Comparison of ENCODE assay signal across 9 cellular contexts in genomic region chr9:95772320-95773060, GRCh38.
DNase-seq lines count a peak whose midpoint lies in the region; ATAC-seq and TF ChIP-seq lines count a peak whose summit lies in the region.
"Had no signal": no experiment of that assay in that cellular context is flagged by ENCODE, and none has a peak within 500 bp of the region (broad histone marks: within the 10 kb centered on the region; RNA-seq: fewer than 3 reads in every experiment).

No MANE protein-coding gene starts in this region.

- no peak for ATAC-seq in HG03342 (IDR thresholded peaks at IDR 0.05; ENCODE audit: unreplicated experiment)
- no peak for ATAC-seq in HG03097 (IDR thresholded peaks at IDR 0.05; ENCODE audit: low FRiP score, unreplicated experiment)

- TF ChIP-seq CTCF in mesothelial cell of epicardium (IDR thresholded peaks at IDR 0.05; ENCODE audit: unreplicated experiment) (no peak), vagina (IDR thresholded peaks at IDR 0.05) (no peak)

- no peaks in the 10 kb centered on the region for H3K36me3 Mint-ChIP-seq in mesothelial cell of epicardium

- H3K36me3 ChIP-seq in vagina = no peaks in the 10 kb centered on the region

- H3K9me3 Mint-ChIP-seq in mesothelial cell of epicardium = no peaks in the 10 kb centered on the region

- H3K27me3 ChIP-seq in vagina = no peaks in the 10 kb centered on the region

- no peak for TF ChIP-seq POLR2A in vagina (IDR thresholded peaks at IDR 0.05)

- peak overlapping the region; percentile 0 for H3K4me3 Mint-ChIP-seq in mesothelial cell of epicardium

- H3K4me3 ChIP-seq in vagina = peak overlapping the region; percentile 7 to 25

- peak; percentile 23 for DNase-seq in activated T-cell treated with anti-CD3 and anti-CD28 coated beads, Interleukin-2, amount 50 U/mL, for 1 hour
- DNase-seq in activated T-cell treated with anti-CD3 and anti-CD28 coated beads for 4 hours (no peak), ecto neural progenitor cell (ENCODE audit: low spot score) (peak; percentile 83), mesothelial cell of epicardium (ENCODE audit: low spot score in 2 of 2, unreplicated experiment in 2 of 2) (peak in 1 of 2 experiments; percentile 51), vagina (ENCODE audit: extremely low spot score in 2 of 2) (no peak), NCI-H345 treated with DMSO at 0.1 percent for 48 hours (lab: John Stamatoyannopoulos, UW; ENCODE audit: unreplicated experiment) (no peak)
- DNase-seq: ACHN had no signal

- intact Hi-C loops in vagina (cut with DNase I) = no loop called here

- H3K4me1 ChIP-seq in vagina = peaks cover 18% of the 10 kb centered on the region

- peaks cover 30% of the 10 kb centered on the region for H3K4me1 Mint-ChIP-seq in mesothelial cell of epicardium

- H3K27me3 Mint-ChIP-seq in mesothelial cell of epicardium (ENCODE audit: low read depth) = peaks cover 19% of the 10 kb centered on the region

- no peaks in the 10 kb centered on the region for H3K9me3 ChIP-seq in vagina

- no peak overlapping the region for H3K27ac Mint-ChIP-seq in mesothelial cell of epicardium

- peak overlapping the region; percentile 74 for H3K27ac ChIP-seq in vagina

Comparison
In these comparisons a context has a peak if more than half of its experiments do, and no peak if none do; other contexts are left out.
1. DNase-seq: peak in activated T-cell treated with anti-CD3 and anti-CD28 coated beads, Interleukin-2, amount 50 U/mL, for 1 hour (single experiment) and ecto neural progenitor cell (single experiment); none in activated T-cell treated with anti-CD3 and anti-CD28 coated beads for 4 hours (single experiment), vagina (0 of 2) and NCI-H345 treated with DMSO at 0.1 percent for 48 hours (single experiment).